Comparison of ENCODE assay signal across 1 cellular context in the genomic region with DNA sequence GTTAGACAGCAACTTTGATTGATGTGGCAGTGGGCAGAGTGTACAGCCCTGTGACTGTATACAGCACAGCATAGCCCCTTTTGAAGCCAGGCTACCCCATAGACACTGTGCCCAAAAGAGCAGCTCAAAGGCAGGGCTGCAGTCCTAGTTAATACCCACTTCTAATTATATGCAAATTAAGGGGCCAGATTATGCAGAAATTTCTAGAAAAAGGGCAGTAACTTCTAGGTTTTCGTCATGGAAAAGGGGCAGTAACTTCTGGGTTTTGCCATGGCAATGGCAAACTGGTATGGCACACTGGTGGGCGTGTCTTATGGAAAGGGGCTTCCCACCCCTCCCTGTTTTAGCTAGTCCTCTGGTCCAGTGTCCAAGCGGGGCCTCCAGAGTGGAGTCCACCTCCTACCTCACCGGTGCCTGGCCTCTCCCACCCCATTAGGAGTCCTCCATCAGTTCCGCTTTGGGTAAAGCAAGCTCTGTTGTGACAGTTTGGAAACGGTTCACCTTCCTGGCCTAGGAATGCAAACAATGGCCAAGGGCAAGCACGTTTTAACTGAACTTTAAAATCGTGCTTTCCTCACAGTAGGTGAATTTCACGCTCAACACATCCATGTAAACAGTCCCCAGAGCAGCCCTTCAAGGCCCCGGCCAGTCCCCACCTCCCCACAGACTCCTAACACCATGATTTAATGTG.
TF ChIP-seq lines count a peak whose summit lies in the region.

No MANE protein-coding gene starts in this region.

TF ChIP-seq in HepG2, 621 proteins besides CTCF, POLR2A, EP300 and RAD21 (continued from another document and continues in another):
- TF ChIP-seq, protein P1, sequence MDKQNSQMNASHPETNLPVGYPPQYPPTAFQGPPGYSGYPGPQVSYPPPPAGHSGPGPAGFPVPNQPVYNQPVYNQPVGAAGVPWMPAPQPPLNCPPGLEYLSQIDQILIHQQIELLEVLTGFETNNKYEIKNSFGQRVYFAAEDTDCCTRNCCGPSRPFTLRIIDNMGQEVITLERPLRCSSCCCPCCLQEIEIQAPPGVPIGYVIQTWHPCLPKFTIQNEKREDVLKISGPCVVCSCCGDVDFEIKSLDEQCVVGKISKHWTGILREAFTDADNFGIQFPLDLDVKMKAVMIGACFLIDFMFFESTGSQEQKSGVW (CRISPR knock-in tag; IDR thresholded peaks at IDR 0.05; ENCODE audit: borderline replicate concordance), result no peak
- TF ChIP-seq MYC (CRISPR knock-in tag; IDR thresholded peaks at IDR 0.05; ENCODE audit: borderline replicate concordance) (peak; percentile 46; the same call in 1 of the 2 replicates), HDAC2 (CRISPR knock-in tag; IDR thresholded peaks at IDR 0.05) (peak; percentile 71), RBFOX2 (IDR thresholded peaks at IDR 0.05; ENCODE audit: low read depth, low read length) (no peak), MZF1 (CRISPR knock-in tag; IDR thresholded peaks at IDR 0.05; ENCODE audit: borderline replicate concordance) (no peak), ZC3H4 (CRISPR knock-in tag; IDR thresholded peaks at IDR 0.05; ENCODE audit: borderline replicate concordance) (no peak), ZNF550 (CRISPR knock-in tag; IDR thresholded peaks at IDR 0.05; ENCODE audit: borderline replicate concordance) (no peak), FOXA1 (IDR thresholded peaks at IDR 0.05) (no peak), FOXA1 (CRISPR knock-in tag; IDR thresholded peaks at IDR 0.05) (peak; percentile 40; the same call in 1 of the 2 replicates), NFE2L2 (IDR thresholded peaks at IDR 0.05; ENCODE audit: low read length) (no peak), HOMEZ (CRISPR knock-in tag; IDR thresholded peaks at IDR 0.05; ENCODE audit: low read depth) (no peak), SALL1 (CRISPR knock-in tag; IDR thresholded peaks at IDR 0.05) (0 out of 2 replicates have a peak, but pooled peaks have one; percentile 21), NR2F6 (IDR thresholded peaks at IDR 0.05) (no peak), NR2F6 (CRISPR knock-in tag; IDR thresholded peaks at IDR 0.05) (0 out of 2 replicates have a peak, but pooled peaks have one; percentile 26), MTF2 (CRISPR knock-in tag; IDR thresholded peaks at IDR 0.05; ENCODE audit: borderline replicate concordance) (no peak), PAXIP1 (CRISPR knock-in tag; conservative IDR thresholded peaks at IDR 0.05) (peak; percentile 65), ZNF205 (CRISPR knock-in tag; IDR thresholded peaks at IDR 0.05) (no peak), ZNF235 (CRISPR knock-in tag; IDR thresholded peaks at IDR 0.05; ENCODE audit: borderline replicate concordance) (no peak), ZNF274 (CRISPR knock-in tag; IDR thresholded peaks at IDR 0.05) (0 out of 2 replicates have a peak, but pooled peaks have one; percentile 24), ZNF644 (CRISPR knock-in tag; IDR thresholded peaks at IDR 0.05; ENCODE audit: low read depth) (no peak), ZBTB20 (CRISPR knock-in tag; IDR thresholded peaks at IDR 0.05; ENCODE audit: borderline replicate concordance, low read depth) (no peak), ARID4A (CRISPR knock-in tag; IDR thresholded peaks at IDR 0.05; ENCODE audit: borderline replicate concordance) (peak; percentile 34; the same call in 1 of the 2 replicates), MED1 (CRISPR knock-in tag; IDR thresholded peaks at IDR 0.05) (0 out of 2 replicates have a peak, but pooled peaks have one; percentile 35), ZBTB7B (CRISPR knock-in tag; IDR thresholded peaks at IDR 0.05) (peak; percentile 13; the same call in 1 of the 2 replicates), ZNF350 (CRISPR knock-in tag; IDR thresholded peaks at IDR 0.05; ENCODE audit: borderline replicate concordance, low read depth) (no peak), XRCC5 (optimal IDR thresholded peaks at IDR 0.05; ENCODE audit: low read length) (no peak), ETV6 (CRISPR knock-in tag; conservative IDR thresholded peaks at IDR 0.05) (no peak), ESRRA (CRISPR knock-in tag; IDR thresholded peaks at IDR 0.05; ENCODE audit: low read depth) (peak; percentile 33; the same call in 1 of the 2 replicates), ZNF788 (CRISPR knock-in tag; IDR thresholded peaks at IDR 0.05; ENCODE audit: borderline replicate concordance) (peak; percentile 39; the same call in 1 of the 2 replicates), SP5 (CRISPR knock-in tag; IDR thresholded peaks at IDR 0.05; ENCODE audit: borderline replicate concordance, low read depth) (no peak), ZNF256 (CRISPR knock-in tag; conservative IDR thresholded peaks at IDR 0.05) (no peak), SAP130 (CRISPR knock-in tag; IDR thresholded peaks at IDR 0.05; ENCODE audit: low read depth) (peak; percentile 76), TSC22D2 (CRISPR knock-in tag; IDR thresholded peaks at IDR 0.05; ENCODE audit: borderline replicate concordance) (no peak), ZNF160 (CRISPR knock-in tag; IDR thresholded peaks at IDR 0.05) (no peak), HOXA5 (CRISPR knock-in tag; IDR thresholded peaks at IDR 0.05) (0 out of 2 replicates have a peak, but pooled peaks have one; percentile 21), SMC3 (IDR thresholded peaks at IDR 0.05; ENCODE audit: low read length) (no peak), DNMT3B (CRISPR knock-in tag; conservative IDR thresholded peaks at IDR 0.05) (no peak), NONO (IDR thresholded peaks at IDR 0.05) (no peak), NONO (CRISPR knock-in tag; conservative IDR thresholded peaks at IDR 0.05) (peak; percentile 74), ZNF790 (CRISPR knock-in tag; IDR thresholded peaks at IDR 0.05; ENCODE audit: borderline replicate concordance) (no peak), DPF2 (CRISPR knock-in tag; IDR thresholded peaks at IDR 0.05; ENCODE audit: borderline replicate concordance, low read depth) (no peak)
- TF ChIP-seq, protein P2, sequence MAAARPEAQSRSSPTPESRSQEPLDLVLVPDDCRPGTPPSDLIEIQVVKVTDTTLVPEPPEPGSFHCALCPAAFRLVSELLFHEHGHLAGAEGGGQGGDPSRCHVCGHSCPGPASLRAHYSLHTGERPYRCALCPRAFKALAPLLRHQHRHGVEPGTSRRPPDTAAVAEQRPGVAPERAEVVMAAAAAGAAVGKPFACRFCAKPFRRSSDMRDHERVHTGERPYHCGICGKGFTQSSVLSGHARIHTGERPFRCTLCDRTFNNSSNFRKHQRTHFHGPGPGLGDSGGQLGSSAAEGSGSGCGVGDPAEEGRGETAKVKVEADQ (CRISPR knock-in tag; IDR thresholded peaks at IDR 0.05; ENCODE audit: borderline replicate concordance), result no peak
- TF ChIP-seq, protein P3, sequence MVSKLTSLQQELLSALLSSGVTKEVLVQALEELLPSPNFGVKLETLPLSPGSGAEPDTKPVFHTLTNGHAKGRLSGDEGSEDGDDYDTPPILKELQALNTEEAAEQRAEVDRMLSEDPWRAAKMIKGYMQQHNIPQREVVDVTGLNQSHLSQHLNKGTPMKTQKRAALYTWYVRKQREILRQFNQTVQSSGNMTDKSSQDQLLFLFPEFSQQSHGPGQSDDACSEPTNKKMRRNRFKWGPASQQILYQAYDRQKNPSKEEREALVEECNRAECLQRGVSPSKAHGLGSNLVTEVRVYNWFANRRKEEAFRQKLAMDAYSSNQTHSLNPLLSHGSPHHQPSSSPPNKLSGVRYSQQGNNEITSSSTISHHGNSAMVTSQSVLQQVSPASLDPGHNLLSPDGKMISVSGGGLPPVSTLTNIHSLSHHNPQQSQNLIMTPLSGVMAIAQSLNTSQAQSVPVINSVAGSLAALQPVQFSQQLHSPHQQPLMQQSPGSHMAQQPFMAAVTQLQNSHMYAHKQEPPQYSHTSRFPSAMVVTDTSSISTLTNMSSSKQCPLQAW (CRISPR knock-in tag; IDR thresholded peaks at IDR 0.05), result 0 out of 2 replicates have a peak, but pooled peaks have one; percentile 48
- TF ChIP-seq, protein P4, sequence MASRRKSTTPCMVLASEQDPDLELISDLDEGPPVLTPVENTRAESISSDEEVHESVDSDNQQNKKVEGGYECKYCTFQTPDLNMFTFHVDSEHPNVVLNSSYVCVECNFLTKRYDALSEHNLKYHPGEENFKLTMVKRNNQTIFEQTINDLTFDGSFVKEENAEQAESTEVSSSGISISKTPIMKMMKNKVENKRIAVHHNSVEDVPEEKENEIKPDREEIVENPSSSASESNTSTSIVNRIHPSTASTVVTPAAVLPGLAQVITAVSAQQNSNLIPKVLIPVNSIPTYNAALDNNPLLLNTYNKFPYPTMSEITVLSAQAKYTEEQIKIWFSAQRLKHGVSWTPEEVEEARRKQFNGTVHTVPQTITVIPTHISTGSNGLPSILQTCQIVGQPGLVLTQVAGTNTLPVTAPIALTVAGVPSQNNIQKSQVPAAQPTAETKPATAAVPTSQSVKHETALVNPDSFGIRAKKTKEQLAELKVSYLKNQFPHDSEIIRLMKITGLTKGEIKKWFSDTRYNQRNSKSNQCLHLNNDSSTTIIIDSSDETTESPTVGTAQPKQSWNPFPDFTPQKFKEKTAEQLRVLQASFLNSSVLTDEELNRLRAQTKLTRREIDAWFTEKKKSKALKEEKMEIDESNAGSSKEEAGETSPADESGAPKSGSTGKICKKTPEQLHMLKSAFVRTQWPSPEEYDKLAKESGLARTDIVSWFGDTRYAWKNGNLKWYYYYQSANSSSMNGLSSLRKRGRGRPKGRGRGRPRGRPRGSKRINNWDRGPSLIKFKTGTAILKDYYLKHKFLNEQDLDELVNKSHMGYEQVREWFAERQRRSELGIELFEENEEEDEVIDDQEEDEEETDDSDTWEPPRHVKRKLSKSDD (CRISPR knock-in tag; IDR thresholded peaks at IDR 0.05; ENCODE audit: low read depth), result 0 out of 2 replicates have a peak, but pooled peaks have one; percentile 44
- TF ChIP-seq, protein P5, sequence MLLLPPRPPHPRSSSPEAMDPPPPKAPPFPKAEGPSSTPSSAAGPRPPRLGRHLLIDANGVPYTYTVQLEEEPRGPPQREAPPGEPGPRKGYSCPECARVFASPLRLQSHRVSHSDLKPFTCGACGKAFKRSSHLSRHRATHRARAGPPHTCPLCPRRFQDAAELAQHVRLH (CRISPR knock-in tag; IDR thresholded peaks at IDR 0.05; ENCODE audit: borderline replicate concordance, low read depth), result no peak
- TF ChIP-seq, protein P6, sequence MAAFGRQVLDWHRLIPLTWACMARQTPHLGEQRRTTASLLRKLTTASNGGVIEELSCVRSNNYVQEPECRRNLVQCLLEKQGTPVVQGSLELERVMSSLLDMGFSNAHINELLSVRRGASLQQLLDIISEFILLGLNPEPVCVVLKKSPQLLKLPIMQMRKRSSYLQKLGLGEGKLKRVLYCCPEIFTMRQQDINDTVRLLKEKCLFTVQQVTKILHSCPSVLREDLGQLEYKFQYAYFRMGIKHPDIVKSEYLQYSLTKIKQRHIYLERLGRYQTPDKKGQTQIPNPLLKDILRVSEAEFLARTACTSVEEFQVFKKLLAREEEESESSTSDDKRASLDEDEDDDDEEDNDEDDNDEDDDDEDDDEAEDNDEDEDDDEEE (CRISPR knock-in tag; IDR thresholded peaks at IDR 0.05), result no peak
